ENCODE assay signal across 1 cellular context in the genomic region with DNA sequence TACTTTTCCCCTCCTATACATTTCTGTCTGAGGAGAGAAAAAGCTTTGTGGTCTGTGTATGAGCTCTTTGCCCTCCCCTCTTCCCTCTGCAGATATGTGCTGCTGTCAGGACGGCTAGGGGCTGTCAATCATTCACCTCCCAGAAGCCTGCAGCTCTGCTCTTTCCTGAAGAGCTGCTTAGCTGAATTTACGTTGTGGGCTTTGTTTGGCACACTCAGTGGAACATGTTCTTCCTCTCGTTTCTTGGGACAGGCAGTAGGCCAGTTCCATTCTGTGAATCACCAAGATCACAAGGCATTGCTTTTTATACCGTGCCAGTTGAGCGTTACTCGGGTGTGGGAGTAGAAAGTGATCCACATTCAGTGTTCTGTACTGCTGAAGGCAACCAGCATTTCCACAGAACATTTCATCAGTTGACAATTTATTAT.
TF ChIP-seq lines count a peak whose summit lies in the region.

No MANE protein-coding gene starts in this region.

TF ChIP-seq in K562, 482 proteins besides CTCF, POLR2A, EP300 and RAD21 (continued from another document):
- TF ChIP-seq, protein P1, sequence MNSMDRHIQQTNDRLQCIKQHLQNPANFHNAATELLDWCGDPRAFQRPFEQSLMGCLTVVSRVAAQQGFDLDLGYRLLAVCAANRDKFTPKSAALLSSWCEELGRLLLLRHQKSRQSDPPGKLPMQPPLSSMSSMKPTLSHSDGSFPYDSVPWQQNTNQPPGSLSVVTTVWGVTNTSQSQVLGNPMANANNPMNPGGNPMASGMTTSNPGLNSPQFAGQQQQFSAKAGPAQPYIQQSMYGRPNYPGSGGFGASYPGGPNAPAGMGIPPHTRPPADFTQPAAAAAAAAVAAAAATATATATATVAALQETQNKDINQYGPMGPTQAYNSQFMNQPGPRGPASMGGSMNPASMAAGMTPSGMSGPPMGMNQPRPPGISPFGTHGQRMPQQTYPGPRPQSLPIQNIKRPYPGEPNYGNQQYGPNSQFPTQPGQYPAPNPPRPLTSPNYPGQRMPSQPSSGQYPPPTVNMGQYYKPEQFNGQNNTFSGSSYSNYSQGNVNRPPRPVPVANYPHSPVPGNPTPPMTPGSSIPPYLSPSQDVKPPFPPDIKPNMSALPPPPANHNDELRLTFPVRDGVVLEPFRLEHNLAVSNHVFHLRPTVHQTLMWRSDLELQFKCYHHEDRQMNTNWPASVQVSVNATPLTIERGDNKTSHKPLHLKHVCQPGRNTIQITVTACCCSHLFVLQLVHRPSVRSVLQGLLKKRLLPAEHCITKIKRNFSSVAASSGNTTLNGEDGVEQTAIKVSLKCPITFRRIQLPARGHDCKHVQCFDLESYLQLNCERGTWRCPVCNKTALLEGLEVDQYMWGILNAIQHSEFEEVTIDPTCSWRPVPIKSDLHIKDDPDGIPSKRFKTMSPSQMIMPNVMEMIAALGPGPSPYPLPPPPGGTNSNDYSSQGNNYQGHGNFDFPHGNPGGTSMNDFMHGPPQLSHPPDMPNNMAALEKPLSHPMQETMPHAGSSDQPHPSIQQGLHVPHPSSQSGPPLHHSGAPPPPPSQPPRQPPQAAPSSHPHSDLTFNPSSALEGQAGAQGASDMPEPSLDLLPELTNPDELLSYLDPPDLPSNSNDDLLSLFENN (IDR thresholded peaks at IDR 0.05; ENCODE audit: low read depth in 2 of 2, low read length in 2 of 2): no peak
TF ChIP-seq in K562: peak in this region for 1.
